In the genomic region with DNA sequence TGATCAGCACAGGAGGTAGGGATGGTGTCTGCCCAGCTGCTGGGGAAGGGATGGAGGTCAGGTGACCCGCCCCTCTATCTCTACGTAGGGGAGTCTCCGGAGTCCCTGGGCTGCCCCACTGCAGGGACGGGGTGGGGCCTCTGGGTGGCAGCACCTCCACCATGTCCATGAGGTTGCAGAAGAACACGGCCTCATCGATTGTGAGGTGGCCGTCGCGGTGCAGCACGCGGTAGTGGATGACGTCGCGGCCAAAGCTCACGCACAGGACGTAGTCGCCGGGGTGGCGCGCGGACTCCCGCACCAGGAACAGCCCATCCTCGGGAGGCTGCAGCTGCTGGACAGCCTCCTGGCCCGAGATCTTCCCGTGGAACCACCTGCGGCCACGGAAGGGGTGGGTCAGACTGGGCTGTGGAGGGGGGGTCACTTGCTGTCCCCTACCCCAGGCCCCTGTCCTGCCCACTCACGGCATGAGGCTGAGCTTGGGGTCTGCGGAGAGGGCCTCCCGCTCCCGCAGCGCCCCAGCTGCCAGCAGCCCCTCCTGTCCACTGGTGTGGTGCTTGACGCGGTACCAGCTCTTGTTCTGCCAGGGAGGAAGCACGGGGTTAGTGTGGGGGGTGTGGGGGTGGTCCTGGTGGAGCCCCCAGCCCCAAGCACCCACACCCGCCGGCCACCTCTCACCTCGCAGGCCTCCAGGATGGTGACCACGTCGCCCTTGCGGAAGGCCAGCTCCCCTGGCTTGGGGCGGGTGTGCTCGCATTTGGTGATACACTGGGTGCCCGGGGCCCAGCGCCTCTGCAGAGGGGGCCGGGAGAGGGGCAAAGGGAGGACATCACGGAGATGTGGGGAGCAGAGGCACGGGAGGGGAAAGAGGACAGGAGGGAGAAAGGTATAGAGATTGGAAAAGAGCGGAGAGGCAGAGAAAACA, we compare ENCODE assay signal across 9 cellular contexts. TPM values are rescaled to one million over a fixed set of nuclear protein-coding genes. Genes with fewer than 3 reads are reported as not detected.
DNase-seq lines count a peak whose midpoint lies in the region; ATAC-seq and TF ChIP-seq lines count a peak whose summit lies in the region.
"Had no signal": no experiment of that assay in that cellular context is flagged by ENCODE, and none has a peak within 500 bp of the region (broad histone marks: within the 10 kb centered on the region; RNA-seq: fewer than 3 reads in every experiment).

No MANE protein-coding gene starts in this region.

- POLR2A ChIA-PET in PC-3 (lab: Charles Lee; ENCODE audit: unreplicated experiment), result no interaction called here

- H3K9me3 Mint-ChIP-seq in nephron progenitor cell, result peaks cover 22% of the 10 kb centered on the region

- CTCF ChIA-PET in PC-3 (lab: Charles Lee), result no interaction called here

- H3K9me2 ChIP-seq in PC-3 (replicated peaks; ENCODE audit: low read length), result no peaks in the 10 kb centered on the region

- TF ChIP-seq CTCF in PC-3 (conservative IDR thresholded peaks at IDR 0.05; ENCODE audit: low read depth, low read length) (peak; percentile 47), nephron progenitor cell (IDR thresholded peaks at IDR 0.05) (peak; percentile 34), prostate gland (IDR thresholded peaks at IDR 0.05) (peak in 1 of 4 experiments; percentile 15)

- H3K4me3 ChIP-seq in PC-3 (ENCODE audit: low read length), result no peak overlapping the region
- H3K4me3 ChIP-seq in prostate gland, result no peak overlapping the region

- peak overlapping the region; percentile 62; the same call in 1 of the 2 replicates for H3K4me2 ChIP-seq in PC-3 (ENCODE audit: low read length)

- no TSS peak for BruUV-seq in PC-3 (replicated peaks; lab: Mats Ljungman, UMichigan)

- peaks cover 5% of the 10 kb centered on the region for H3K36me3 Mint-ChIP-seq in nephron progenitor cell (ENCODE audit: low read depth)

- no peak for TF ChIP-seq POLR2A in prostate gland (IDR thresholded peaks at IDR 0.05)

- H3K9ac ChIP-seq in PC-3 (ENCODE audit: low read length), result no peak overlapping the region

- H3K36me3 ChIP-seq in PC-3 (ENCODE audit: low read depth, low read length), result no peaks in the 10 kb centered on the region
- H3K36me3 ChIP-seq in prostate gland, result no peaks in the 10 kb centered on the region

- H3K9me3 ChIP-seq in PC-3 (ENCODE audit: low read length), result 0 out of 2 replicates have a peak, but pooled peaks cover 13% of the 10 kb centered on the region
- no peaks in the 10 kb centered on the region for H3K9me3 ChIP-seq in prostate gland

- no peaks in the 10 kb centered on the region for H3K79me2 ChIP-seq in PC-3 (ENCODE audit: low read length)

- H3K27ac Mint-ChIP-seq in nephron progenitor cell, result no peak overlapping the region
- H3K27ac Mint-ChIP-seq: activated naive CD4-positive, alpha-beta T cell treated with anti-CD3 and anti-CD28 coated beads, Interleukin-2, amount 50 U/mL, for 72 hours had no signal

- DNase-seq in COLO668 (lab: John Stamatoyannopoulos, UW; ENCODE audit: unreplicated experiment), result peak; percentile 13
- DNase-seq in PC-3, result peak; percentile 8
- DNase-seq in activated naive CD4-positive, alpha-beta T cell treated with anti-CD3 and anti-CD28 coated beads, Interleukin-2, amount 50 U/mL, for 16 hours, result peak; percentile 55
- no peak for DNase-seq in nephron progenitor cell
- no peak for DNase-seq in mesenteric fat pad (ENCODE audit: low spot score)
- no peak for DNase-seq in prostate gland (ENCODE audit: low spot score)

- no peaks in the 10 kb centered on the region for H3F3A ChIP-seq in PC-3 (ENCODE audit: low read length, unreplicated experiment)

- peaks cover 70% of the 10 kb centered on the region for H3K27me3 Mint-ChIP-seq in nephron progenitor cell (ENCODE audit: low read depth, poor library complexity)

- H4K20me1 ChIP-seq in PC-3 (ENCODE audit: low read length), result no peaks in the 10 kb centered on the region

- H3K4me3 Mint-ChIP-seq in nephron progenitor cell, result peak overlapping the region; percentile 57

- H3K27me3 ChIP-seq in PC-3 (ENCODE audit: low read length) (no peaks in the 10 kb centered on the region), prostate gland (replicated peaks; ENCODE audit: insufficient read depth) (peaks cover 2% of the 10 kb centered on the region)

- H3K4me1 Mint-ChIP-seq in nephron progenitor cell, result no peaks in the 10 kb centered on the region

- WGBS in prostate gland, result 78% methylated on average over 44 of the region's 49 CpGs

- intact Hi-C loops in PC-3 (cut with micrococcal nuclease), result no loop called here
- intact Hi-C loops in prostate gland (cut with DNase I), result no loop called here

- H3K27ac ChIP-seq in PC-3 (ENCODE audit: low read length), result no peak overlapping the region
- H3K27ac ChIP-seq in prostate gland, result no peak overlapping the region

- H3K4me1 ChIP-seq in PC-3 (ENCODE audit: insufficient read depth, low read length) (no peaks in the 10 kb centered on the region), prostate gland (replicated peaks) (no peaks in the 10 kb centered on the region)

- no peak overlapping the region for H2AFZ ChIP-seq in PC-3 (ENCODE audit: low read length)

- ATAC-seq in PC-3 (no peak; the same call in 1 of the 2 replicates), GM18517 (IDR thresholded peaks at IDR 0.05; ENCODE audit: unreplicated experiment) (no peak), HG02623 (IDR thresholded peaks at IDR 0.05; ENCODE audit: unreplicated experiment) (no peak)

RNA-seq across cellular contexts. Expression of a gene that starts 2.3 kb away (rescaled TPM):
- total RNA-seq in PC-3 (2014; rRNA removed) (not detected in 2 replicates), mesenteric fat pad (3.3 TPM), prostate gland (1 to 10 TPM; 1.9 to 4.4 TPM)

RNA-seq across cellular contexts. Expression of a gene that starts 11.9 kb away (rescaled TPM):
- not detected in 2 replicates for total RNA-seq in PC-3 (2014; rRNA removed)
- not detected for total RNA-seq in mesenteric fat pad
- total RNA-seq in prostate gland, result not detected
- total RNA-seq: activated naive CD4-positive, alpha-beta T cell treated with anti-CD3 and anti-CD28 coated beads, Interleukin-2, amount 50 U/mL, for 72 hours had no signal

RNA-seq across cellular contexts. Expression of a gene that starts 21.4 kb away (rescaled TPM):
- 73.9 and 80.8 TPM in 2 replicates for total RNA-seq in PC-3 (2014; rRNA removed)
- 72.7 TPM for total RNA-seq in mesenteric fat pad
- 100 to 1,000 TPM in 1 of 2 donors, 10 to 100 TPM in 1; 69.7 to 105 TPM for total RNA-seq in prostate gland

RNA-seq across cellular contexts. Expression of a gene that starts 22.4 kb away (rescaled TPM):
- total RNA-seq in PC-3 (2014; rRNA removed), result 21.4 and 23.9 TPM in 2 replicates
- 12.1 TPM for total RNA-seq in mesenteric fat pad
- total RNA-seq in prostate gland, result 10 to 100 TPM; 45.7 to 63.8 TPM

Comparison
In these comparisons a context has a peak if more than half of its experiments do, and no peak if none do; other contexts are left out.
1. DNase-seq: peak in COLO668 (single experiment), PC-3 (single experiment) and activated naive CD4-positive, alpha-beta T cell treated with anti-CD3 and anti-CD28 coated beads, Interleukin-2, amount 50 U/mL, for 16 hours (single experiment); none in nephron progenitor cell (single experiment), mesenteric fat pad (single experiment) and prostate gland (single experiment).